ENCODE assay signal across 8 cellular contexts in genomic region chr15:40952301-40952900, GRCh38. TPM values are rescaled to one million over a fixed set of nuclear protein-coding genes. Genes with fewer than 3 reads are reported as not detected.
DNase-seq lines count a peak whose midpoint lies in the region; ATAC-seq and TF ChIP-seq lines count a peak whose summit lies in the region.

No MANE protein-coding gene starts in this region.

- no peak for DNase-seq in SK-N-MC (ENCODE audit: low read depth, low spot score)
- DNase-seq in foreskin keratinocyte = no peak
- no peak for DNase-seq in germinal center (ENCODE audit: low spot score)
- DNase-seq in NCI-H2171 treated with DMSO at 0.1 percent for 48 hours (lab: John Stamatoyannopoulos, UW) = no peak
- DNase-seq in activated CD4-positive, CD25-positive, alpha-beta regulatory T cell treated with anti-CD3 and anti-CD28 coated beads, Interleukin-2, amount 50 U/mL, for 72 hours = no peak

- H3K4me1 ChIP-seq in foreskin keratinocyte = no peaks in the 10 kb centered on the region
- peaks cover 15% of the 10 kb centered on the region for H3K4me1 ChIP-seq in skeletal muscle satellite cell (ENCODE audit: control insufficient read depth, insufficient read depth, low read length)

- H3K36me3 ChIP-seq in SK-N-MC (ENCODE audit: insufficient read depth, low read length) = peaks cover 32% of the 10 kb centered on the region; the same call in 1 of the 2 replicates
- no peaks in the 10 kb centered on the region for H3K36me3 ChIP-seq in skeletal muscle satellite cell (ENCODE audit: insufficient read depth, low read length)

- no peak for TF ChIP-seq CTCF in foreskin keratinocyte (conservative IDR thresholded peaks at IDR 0.05)

- H3K9me3 ChIP-seq in SK-N-MC (ENCODE audit: low read depth, low read length) (no peaks in the 10 kb centered on the region), skeletal muscle satellite cell (replicated peaks; ENCODE audit: low read length) (no peaks in the 10 kb centered on the region)

- H3K27ac ChIP-seq in SK-N-MC = peak overlapping the region; percentile 95
- H3K27ac ChIP-seq in foreskin keratinocyte = peak overlapping the region; percentile 65

- H3K9ac ChIP-seq in SK-N-MC (ENCODE audit: insufficient read length) (peak overlapping the region; percentile 99), skeletal muscle satellite cell (ENCODE audit: low read depth, low read length) (peak overlapping the region; percentile 82)

- H3K4me3 ChIP-seq in SK-N-MC (peak overlapping the region; percentile 77), skeletal muscle satellite cell (ENCODE audit: low read length) (peak overlapping the region; percentile 85)

- ATAC-seq in GM19395 (IDR thresholded peaks at IDR 0.05; ENCODE audit: unreplicated experiment) (peak; percentile 6), foreskin keratinocyte (no peak), HG02610 (IDR thresholded peaks at IDR 0.05; ENCODE audit: unreplicated experiment) (no peak)

- H3K27me3 ChIP-seq in foreskin keratinocyte (no peaks in the 10 kb centered on the region), skeletal muscle satellite cell (ENCODE audit: control insufficient read depth, insufficient read depth, low read length) (no peaks in the 10 kb centered on the region)

- peak overlapping the region; percentile 94 for H3K4me2 ChIP-seq in skeletal muscle satellite cell (ENCODE audit: low read length)

RNA-seq across cellular contexts. Expression of gene CHAC1, which starts 0.9 kb away (rescaled TPM):
- total RNA-seq in foreskin keratinocyte = 14.4 and 18.5 TPM in 2 replicates
- 16.2 and 21.7 TPM in 2 replicates for polyA plus RNA-seq in foreskin keratinocyte
- 7.6 and 10.5 TPM in 2 replicates for total RNA-seq in skeletal muscle satellite cell (2012; rRNA removed)

RNA-seq across cellular contexts. Expression of gene DLL4, which starts 23.3 kb away (rescaled TPM):
- not detected in 2 replicates for total RNA-seq in foreskin keratinocyte
- not detected in 2 replicates for polyA plus RNA-seq in foreskin keratinocyte
- 0.22 and 0.25 TPM in 2 replicates for total RNA-seq in skeletal muscle satellite cell (2012; rRNA removed)

RNA-seq across cellular contexts. Expression of gene VPS18, which starts 58.2 kb away (rescaled TPM):
- 17.7 and 20.6 TPM in 2 replicates for total RNA-seq in foreskin keratinocyte
- polyA plus RNA-seq in foreskin keratinocyte = 10.4 and 11.4 TPM in 2 replicates
- 41.5 and 43.6 TPM in 2 replicates for total RNA-seq in skeletal muscle satellite cell (2012; rRNA removed)
